In the genomic region with DNA sequence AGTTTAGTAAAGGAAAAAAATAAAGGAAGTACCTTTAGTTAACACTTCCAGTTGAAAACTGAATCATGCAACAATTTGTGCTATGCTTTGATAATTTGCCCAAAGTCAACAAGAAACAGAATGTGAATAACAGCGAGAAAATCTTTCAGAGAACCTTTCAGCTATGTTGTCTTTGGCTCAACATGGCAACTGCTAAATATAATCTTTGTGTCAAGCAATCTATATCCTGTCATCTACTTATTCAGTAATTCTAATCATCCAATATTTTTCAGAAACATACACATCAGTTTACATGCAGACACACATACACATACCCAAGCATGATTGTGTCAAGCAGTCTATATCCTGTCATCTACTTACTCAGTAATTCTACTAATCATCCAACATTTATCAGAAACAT, we compare ENCODE assay signal across 21 cellular contexts.
DNase-seq lines count a peak whose midpoint lies in the region; ATAC-seq, FAIRE-seq and TF ChIP-seq lines count a peak whose summit lies in the region.
"Had no signal": no experiment of that assay in that cellular context is flagged by ENCODE, and none has a peak within 500 bp of the region (broad histone marks: within the 10 kb centered on the region; RNA-seq: fewer than 3 reads in every experiment).

No MANE protein-coding gene starts in this region.

- no peak for TF ChIP-seq RAD21 in neural cell (conservative IDR thresholded peaks at IDR 0.05)

- 32 to 73% (median 49%) methylated on average over 1 of the region's 1 CpG for WGBS in adrenal gland, 4 donors

- H3F3A ChIP-seq in neural cell (ENCODE audit: insufficient read depth, low read length, poor library complexity, severe bottlenecking), result no peaks in the 10 kb centered on the region

- H4K20me1 ChIP-seq in endothelial cell of umbilical vein (replicated peaks; ENCODE audit: control insufficient read depth, extremely low read depth, insufficient read depth, low read length) (no peaks in the 10 kb centered on the region), neural cell (ENCODE audit: insufficient read depth) (no peaks in the 10 kb centered on the region)

- H3K27ac ChIP-seq in endothelial cell of umbilical vein (ENCODE audit: insufficient read depth, low read depth, low read length) (no peak overlapping the region), neural cell (ENCODE audit: low read length) (no peak overlapping the region), adrenal gland (no peak overlapping the region)

- BruUV-seq in endothelial cell of umbilical vein (replicated peaks; lab: Mats Ljungman, UMichigan), result no TSS peak

- no peak overlapping the region for H3K9ac ChIP-seq in adipocyte (ENCODE audit: low read length)
- H3K9ac ChIP-seq in endothelial cell of umbilical vein (replicated peaks; ENCODE audit: extremely low read depth, insufficient read depth, low read length), result no peak overlapping the region
- H3K9ac ChIP-seq in neural cell (ENCODE audit: low read length), result no peak overlapping the region
- H3K9ac ChIP-seq: SK-N-SH had no signal

- TF ChIP-seq POLR2A in endothelial cell of umbilical vein (IDR thresholded peaks at IDR 0.05; ENCODE audit: low read depth, low read length), result no peak
- TF ChIP-seq POLR2A in adrenal gland (IDR thresholded peaks at IDR 0.05), result no peak

- no peaks in the 10 kb centered on the region for H3K9me2 ChIP-seq in neural cell (ENCODE audit: insufficient read depth, low read length)
- H3K9me2 ChIP-seq: SK-N-SH had no signal

- TF ChIP-seq CTCF in endothelial cell of umbilical vein (IDR thresholded peaks at IDR 0.05; ENCODE audit: extremely low read depth in 1 of 2, insufficient read depth in 1 of 2, low read depth in 1 of 2, low read length in 2 of 2) (no peak), neural cell (IDR thresholded peaks at IDR 0.05; ENCODE audit: poor library complexity, severe bottlenecking) (no peak), adrenal gland (IDR thresholded peaks at IDR 0.05) (no peak)

- H3K4me1 ChIP-seq in adipocyte (ENCODE audit: control insufficient read depth, insufficient read depth, low read length), result no peaks in the 10 kb centered on the region
- no peaks in the 10 kb centered on the region for H3K4me1 ChIP-seq in endothelial cell of umbilical vein (ENCODE audit: control insufficient read depth, extremely low read depth, insufficient read depth, low read length)
- H3K4me1 ChIP-seq in adrenal gland (replicated peaks in 1 of 2), result no peaks in the 10 kb centered on the region

- no peaks in the 10 kb centered on the region for H3K9me1 ChIP-seq in endothelial cell of umbilical vein (replicated peaks; ENCODE audit: control insufficient read depth, extremely low read depth, insufficient read depth, low read length)

- no peak for FAIRE-seq in endothelial cell of umbilical vein (lab: Jason Lieb, UNC)
- FAIRE-seq: GM12878, K562 had no signal

- no peaks in the 10 kb centered on the region for H3K36me3 ChIP-seq in adipocyte (ENCODE audit: control insufficient read depth, insufficient read depth, low read length, severe bottlenecking)
- H3K36me3 ChIP-seq in endothelial cell of umbilical vein (ENCODE audit: control insufficient read depth in 2 of 2, extremely low read depth in 1 of 2, insufficient read depth in 2 of 2, low read length in 2 of 2), result no peaks in the 10 kb centered on the region
- H3K36me3 ChIP-seq in neural cell (ENCODE audit: insufficient read depth, low read length), result no peaks in the 10 kb centered on the region
- no peaks in the 10 kb centered on the region for H3K36me3 ChIP-seq in adrenal gland (replicated peaks in 1 of 2)

- dilution Hi-C loops in endothelial cell of umbilical vein (cut with MboI; ENCODE audit: extremely low pct_ligation_motif_present, low sequenced_read_pairs), result no loop called here

- ATAC-seq in HG03354 (IDR thresholded peaks at IDR 0.05; ENCODE audit: poor library complexity, severe bottlenecking, unreplicated experiment), result no peak
- ATAC-seq: GM12878, GM23338, K562 had no signal

- TF ChIP-seq EP300 in neural cell (conservative IDR thresholded peaks at IDR 0.05; ENCODE audit: poor library complexity, severe bottlenecking), result peak; percentile 55

- H3K4me3 ChIP-seq in adipocyte (ENCODE audit: low read length), result no peak overlapping the region
- H3K4me3 ChIP-seq in endothelial cell of umbilical vein (replicated peaks in 1 of 3; ENCODE audit: insufficient read depth in 1 of 3, low read depth in 1 of 3, low read length in 3 of 3), result no peak overlapping the region
- no peak overlapping the region for H3K4me3 ChIP-seq in neural cell (ENCODE audit: low read length)
- H3K4me3 ChIP-seq in adrenal gland, result no peak overlapping the region
- H3K4me3 ChIP-seq: GM12878, GM23338, K562 had no signal

- CTCF ChIA-PET in endothelial cell of umbilical vein (lab: Charles Lee), result no interaction called here

- POLR2A ChIA-PET in endothelial cell of umbilical vein (lab: Charles Lee), result no interaction called here

- intact Hi-C loops in endothelial cell of umbilical vein (cut with micrococcal nuclease), result no loop called here
- intact Hi-C loops in adrenal gland (cut with DNase I), result no loop called here

- H3K79me2 ChIP-seq in endothelial cell of umbilical vein (ENCODE audit: control insufficient read depth, insufficient read depth, low read length) (no peaks in the 10 kb centered on the region), neural cell (replicated peaks; ENCODE audit: insufficient read depth, low read length) (no peaks in the 10 kb centered on the region)

- H3K4me2 ChIP-seq in endothelial cell of umbilical vein (ENCODE audit: insufficient read depth, low read length), result no peak overlapping the region
- no peak overlapping the region for H3K4me2 ChIP-seq in neural cell (ENCODE audit: low read length)
- H3K4me2 ChIP-seq: GM23338, SK-N-SH had no signal

- H3K9me3 ChIP-seq in adipocyte (ENCODE audit: control insufficient read depth, low read length) (no peaks in the 10 kb centered on the region), endothelial cell of umbilical vein (replicated peaks; ENCODE audit: control insufficient read depth, insufficient read depth, low read length) (no peaks in the 10 kb centered on the region), neural cell (ENCODE audit: low read length) (no peaks in the 10 kb centered on the region), adrenal gland (replicated peaks in 1 of 3) (no peaks in the 10 kb centered on the region)
- H3K9me3 ChIP-seq: SK-N-SH had no signal

- H2AFZ ChIP-seq in endothelial cell of umbilical vein (ENCODE audit: low read depth, low read length) (peak overlapping the region; percentile 22), neural cell (ENCODE audit: low read depth, low read length) (no peak overlapping the region)

- DNase-seq in adipocyte (ENCODE audit: low read depth) (peak; percentile 46), endothelial cell of umbilical vein (ENCODE audit: low read depth, low spot score) (peak; percentile 71), ACHN (no peak), adrenal gland (no peak)
- DNase-seq in effector CD8-positive, alpha-beta T cell (lab: John Stamatoyannopoulos, UW), result no peak
- DNase-seq: GF-D8, HCEC 1CT, NCI-H1105 treated with DMSO at 0.1 percent for 48 hours, NCI-H1694, NCI-H2107, NCI-H2227 treated with DMSO at 0.1 percent for 48 hours, NCI-H510A treated with DMSO at 0.1 percent for 48 hours, NCI-H774, RPMI8226, SHP77 treated with DMSO at 0.1 percent for 48 hours, SK-N-SH had no signal

- in situ Hi-C loops in ACHN (cut with HindIII; ENCODE audit: low pct_ligation_motif_present, low pct_unique_long_range_greater_than_20kb, low sequenced_read_pairs), result no loop called here

- H3K27me3 ChIP-seq in adipocyte (replicated peaks; ENCODE audit: control insufficient read depth, insufficient read depth, low read length) (no peaks in the 10 kb centered on the region), endothelial cell of umbilical vein (ENCODE audit: control insufficient read depth in 2 of 2, insufficient read depth in 2 of 2, low read length in 2 of 2) (no peaks in the 10 kb centered on the region), neural cell (ENCODE audit: insufficient read depth, low read depth, low read length) (no peaks in the 10 kb centered on the region), adrenal gland (no peaks in the 10 kb centered on the region)

TF ChIP-seq in endothelial cell of umbilical vein, 7 proteins besides CTCF, POLR2A, EP300 and RAD21:
- no peak for TF ChIP-seq MYC (IDR thresholded peaks at IDR 0.05; ENCODE audit: low read depth, low read length)
- TF ChIP-seq EZH2 (IDR thresholded peaks at IDR 0.05; ENCODE audit: borderline replicate concordance, low read depth, low read length, severe bottlenecking), result no peak
- TF ChIP-seq JUN (IDR thresholded peaks at IDR 0.05; ENCODE audit: borderline replicate concordance, insufficient read depth, insufficient read length, low read depth), result no peak
- no peak for TF ChIP-seq FOS (IDR thresholded peaks at IDR 0.05; ENCODE audit: borderline replicate concordance, insufficient read depth, low read length)
- no peak for TF ChIP-seq GATA2 (IDR thresholded peaks at IDR 0.05; ENCODE audit: insufficient read depth, insufficient read length, low read depth, low read length)

TF ChIP-seq in neural cell, 6 proteins besides CTCF, POLR2A, EP300 and RAD21:
- TF ChIP-seq POLR2AphosphoS5 (IDR thresholded peaks at IDR 0.05), result peak; percentile 65
- no peak for TF ChIP-seq MXI1 (conservative IDR thresholded peaks at IDR 0.05; ENCODE audit: poor library complexity, severe bottlenecking)
TF ChIP-seq in neural cell: peak in this region for 1.

Comparison
In these comparisons a context has a peak if more than half of its experiments do, and no peak if none do; other contexts are left out.
1. DNase-seq: peak in adipocyte (single experiment) and endothelial cell of umbilical vein (single experiment); none in ACHN (single experiment), adrenal gland (0 of 7) and effector CD8-positive, alpha-beta T cell (single experiment).